1 cellular context compared by ENCODE assay signal in genomic region chr5:150021491-150022162, GRCh38.
TF ChIP-seq lines count a peak whose summit lies in the region.

No MANE protein-coding gene starts in this region.

TF ChIP-seq in HCT116, 20 proteins besides CTCF, POLR2A, EP300 and RAD21 (continued from another document):
- TF ChIP-seq, protein P1, sequence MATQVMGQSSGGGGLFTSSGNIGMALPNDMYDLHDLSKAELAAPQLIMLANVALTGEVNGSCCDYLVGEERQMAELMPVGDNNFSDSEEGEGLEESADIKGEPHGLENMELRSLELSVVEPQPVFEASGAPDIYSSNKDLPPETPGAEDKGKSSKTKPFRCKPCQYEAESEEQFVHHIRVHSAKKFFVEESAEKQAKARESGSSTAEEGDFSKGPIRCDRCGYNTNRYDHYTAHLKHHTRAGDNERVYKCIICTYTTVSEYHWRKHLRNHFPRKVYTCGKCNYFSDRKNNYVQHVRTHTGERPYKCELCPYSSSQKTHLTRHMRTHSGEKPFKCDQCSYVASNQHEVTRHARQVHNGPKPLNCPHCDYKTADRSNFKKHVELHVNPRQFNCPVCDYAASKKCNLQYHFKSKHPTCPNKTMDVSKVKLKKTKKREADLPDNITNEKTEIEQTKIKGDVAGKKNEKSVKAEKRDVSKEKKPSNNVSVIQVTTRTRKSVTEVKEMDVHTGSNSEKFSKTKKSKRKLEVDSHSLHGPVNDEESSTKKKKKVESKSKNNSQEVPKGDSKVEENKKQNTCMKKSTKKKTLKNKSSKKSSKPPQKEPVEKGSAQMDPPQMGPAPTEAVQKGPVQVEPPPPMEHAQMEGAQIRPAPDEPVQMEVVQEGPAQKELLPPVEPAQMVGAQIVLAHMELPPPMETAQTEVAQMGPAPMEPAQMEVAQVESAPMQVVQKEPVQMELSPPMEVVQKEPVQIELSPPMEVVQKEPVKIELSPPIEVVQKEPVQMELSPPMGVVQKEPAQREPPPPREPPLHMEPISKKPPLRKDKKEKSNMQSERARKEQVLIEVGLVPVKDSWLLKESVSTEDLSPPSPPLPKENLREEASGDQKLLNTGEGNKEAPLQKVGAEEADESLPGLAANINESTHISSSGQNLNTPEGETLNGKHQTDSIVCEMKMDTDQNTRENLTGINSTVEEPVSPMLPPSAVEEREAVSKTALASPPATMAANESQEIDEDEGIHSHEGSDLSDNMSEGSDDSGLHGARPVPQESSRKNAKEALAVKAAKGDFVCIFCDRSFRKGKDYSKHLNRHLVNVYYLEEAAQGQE (IDR thresholded peaks at IDR 0.05; ENCODE audit: low read depth) = no peak
- TF ChIP-seq POLR2AphosphoS5 (IDR thresholded peaks at IDR 0.05; ENCODE audit: low read depth, low read length) = peak; percentile 3; the same call in 1 of the 2 replicates
TF ChIP-seq in HCT116: peak in this region for 3.
